Comparison of ENCODE assay signal across 1 cellular context in the genomic region with DNA sequence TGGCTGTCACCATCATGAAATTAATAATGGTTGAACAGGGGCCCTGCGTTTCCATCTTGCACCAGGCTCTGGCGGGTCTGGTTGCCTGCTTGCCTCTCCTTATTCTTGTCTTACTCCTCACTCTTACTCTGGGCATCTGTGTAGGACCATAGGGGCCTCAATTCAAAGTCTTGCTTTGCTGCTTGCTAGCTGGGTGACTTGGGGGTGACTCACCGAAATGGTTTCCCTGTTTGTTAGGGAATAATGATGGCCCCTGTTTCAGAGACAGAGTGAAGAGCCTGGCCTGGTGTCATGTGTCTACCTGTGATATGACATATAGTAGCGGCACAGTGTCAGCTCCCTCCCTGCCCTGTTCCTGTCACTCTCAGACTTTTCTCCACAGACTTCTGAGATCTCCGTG.
TF ChIP-seq lines count a peak whose summit lies in the region.

No MANE protein-coding gene starts in this region.

TF ChIP-seq in SK-N-SH, 30 proteins besides CTCF, POLR2A, EP300 and RAD21 (continued from another document):
- TF ChIP-seq ZBTB33 (IDR thresholded peaks at IDR 0.05; ENCODE audit: borderline replicate concordance, low read depth) (no peak), FOXM1 (IDR thresholded peaks at IDR 0.05; ENCODE audit: low read depth) (no peak), JUND (IDR thresholded peaks at IDR 0.05) (no peak), CHD2 (IDR thresholded peaks at IDR 0.05; ENCODE audit: low read length, partially characterized antibody) (no peak), TAF1 (IDR thresholded peaks at IDR 0.05; ENCODE audit: borderline replicate concordance, low read depth, low read length) (no peak), MEF2A (IDR thresholded peaks at IDR 0.05; ENCODE audit: borderline replicate concordance, low read depth) (no peak), IRF3 (IDR thresholded peaks at IDR 0.05; ENCODE audit: low read depth, low read length) (no peak), POLR2AphosphoS5 (IDR thresholded peaks at IDR 0.05; ENCODE audit: low read depth, low read length) (no peak), REST (IDR thresholded peaks at IDR 0.05; ENCODE audit: low read depth, low read length) (no peak), PBX3 (IDR thresholded peaks at IDR 0.05) (no peak), SMC3 (IDR thresholded peaks at IDR 0.05; ENCODE audit: low read depth, low read length) (no peak)
- TF ChIP-seq, protein P1, sequence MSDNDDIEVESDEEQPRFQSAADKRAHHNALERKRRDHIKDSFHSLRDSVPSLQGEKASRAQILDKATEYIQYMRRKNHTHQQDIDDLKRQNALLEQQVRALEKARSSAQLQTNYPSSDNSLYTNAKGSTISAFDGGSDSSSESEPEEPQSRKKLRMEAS (IDR thresholded peaks at IDR 0.05; ENCODE audit: low read depth): no peak
